ENCODE assay signal across 11 cellular contexts in the genomic region with DNA sequence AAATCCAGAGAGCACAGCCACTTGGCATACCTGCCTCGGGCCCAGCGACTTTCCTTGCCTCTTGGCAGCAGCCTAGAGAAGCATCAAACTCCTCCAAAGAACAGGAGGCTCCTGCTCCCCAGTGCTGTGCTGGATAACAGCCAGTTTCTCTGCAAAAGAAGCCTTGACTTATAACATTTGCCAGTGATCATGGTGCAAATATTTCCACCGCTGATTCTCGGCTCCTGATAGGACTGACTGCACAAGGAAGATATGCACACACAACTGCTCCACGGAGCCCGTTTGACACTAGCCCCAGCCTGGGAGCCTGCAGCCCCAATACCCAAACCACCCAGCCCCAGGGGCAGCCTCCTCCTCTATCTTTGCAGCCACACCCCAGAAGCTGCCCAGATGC. TPM values are rescaled to one million over a fixed set of nuclear protein-coding genes. Genes with fewer than 3 reads are reported as not detected.
A peak's percentile ranks its signal among the peaks of the same experiment; 100 is the strongest.
DNase-seq lines count a peak whose midpoint lies in the region; ATAC-seq, FAIRE-seq and TF ChIP-seq lines count a peak whose summit lies in the region.
"Had no signal": no experiment of that assay in that cellular context is flagged by ENCODE, and none has a peak within 500 bp of the region (broad histone marks: within the 10 kb centered on the region; RNA-seq: fewer than 3 reads in every experiment).

No MANE protein-coding gene starts in this region.

- peak overlapping the region; percentile 34 for H3K27ac Mint-ChIP-seq in activated CD8-positive, alpha-beta T cell treated with anti-CD3 and anti-CD28 coated beads, Interleukin-2, amount 10 ng/mL, durations not matched to agents 7 days and 5 days
- H3K27ac Mint-ChIP-seq in activated CD8-positive, alpha-beta T cell treated with anti-CD3 and anti-CD28 coated beads for 36 hours, result no peak overlapping the region
- H3K27ac Mint-ChIP-seq in effector memory CD8-positive, alpha-beta T cell, result peak overlapping the region; percentile 92 to 96
- H3K27ac Mint-ChIP-seq in activated T-helper 1 cell treated with anti-CD3 and anti-CD28 coated beads, Interleukin-12 subunit alpha, Interleukin-12 subunit beta, Interleukin-2, Interleukin-4 antibody, amounts not matched to agents 30 ng/mL and 10 ng/mL and 1 ng/mL, durations not matched to agents 14 hours and 24 hours and 36 hours, result no peak overlapping the region

- H3K27me3 ChIP-seq in muscle layer of duodenum (ENCODE audit: low read depth, low read length), result no peaks in the 10 kb centered on the region

- no peaks in the 10 kb centered on the region for H3K36me3 ChIP-seq in muscle layer of duodenum (ENCODE audit: control insufficient read depth in 1 of 2, insufficient read depth in 2 of 2, low read length in 2 of 2)

- TF ChIP-seq CTCF in activated CD8-positive, alpha-beta T cell treated with anti-CD3 and anti-CD28 coated beads for 36 hours (IDR thresholded peaks at IDR 0.05), result no peak

- H3K4me3 Mint-ChIP-seq in activated CD8-positive, alpha-beta T cell treated with anti-CD3 and anti-CD28 coated beads, Interleukin-2, amount 10 ng/mL, durations not matched to agents 7 days and 5 days, result no peak overlapping the region
- no peak overlapping the region for H3K4me3 Mint-ChIP-seq in activated CD8-positive, alpha-beta T cell treated with anti-CD3 and anti-CD28 coated beads for 36 hours
- no peak overlapping the region for H3K4me3 Mint-ChIP-seq in effector memory CD8-positive, alpha-beta T cell
- H3K4me3 Mint-ChIP-seq in activated T-helper 1 cell treated with anti-CD3 and anti-CD28 coated beads, Interleukin-12 subunit alpha, Interleukin-12 subunit beta, Interleukin-2, Interleukin-4 antibody, amounts not matched to agents 30 ng/mL and 10 ng/mL and 1 ng/mL, durations not matched to agents 14 hours and 24 hours and 36 hours, result no peak overlapping the region

- peak overlapping the region in 1 of 2 donors; percentile 52 for H3K4me3 ChIP-seq in muscle layer of duodenum (ENCODE audit: low read depth in 1 of 2, low read length in 2 of 2)
- H3K4me3 ChIP-seq: A549 had no signal

- H3K27me3 Mint-ChIP-seq in activated CD8-positive, alpha-beta T cell treated with anti-CD3 and anti-CD28 coated beads, Interleukin-2, amount 10 ng/mL, durations not matched to agents 7 days and 5 days (ENCODE audit: low read depth), result no peaks in the 10 kb centered on the region
- no peaks in the 10 kb centered on the region for H3K27me3 Mint-ChIP-seq in activated CD8-positive, alpha-beta T cell treated with anti-CD3 and anti-CD28 coated beads for 36 hours
- H3K27me3 Mint-ChIP-seq in effector memory CD8-positive, alpha-beta T cell, result no peaks in the 10 kb centered on the region
- no peaks in the 10 kb centered on the region for H3K27me3 Mint-ChIP-seq in activated T-helper 1 cell treated with anti-CD3 and anti-CD28 coated beads, Interleukin-12 subunit alpha, Interleukin-12 subunit beta, Interleukin-2, Interleukin-4 antibody, amounts not matched to agents 30 ng/mL and 10 ng/mL and 1 ng/mL, durations not matched to agents 14 hours and 24 hours and 36 hours (ENCODE audit: insufficient read depth)

- CTCF ChIA-PET in activated CD8-positive, alpha-beta T cell treated with anti-CD3 and anti-CD28 coated beads, Interleukin-2, amount 10 ng/mL, durations not matched to agents 7 days and 5 days (lab: Charles Lee), result no interaction called here
- CTCF ChIA-PET in activated CD8-positive, alpha-beta T cell treated with anti-CD3 and anti-CD28 coated beads for 36 hours (lab: Charles Lee), result interaction anchor here (1.1 kb wide), 1 partner anchor 47 kb away, joined by 3 read pairs; no protein-coding TSS in a partner anchor

- ATAC-seq in activated CD8-positive, alpha-beta T cell treated with anti-CD3 and anti-CD28 coated beads, Interleukin-2, amount 10 ng/mL, durations not matched to agents 7 days and 5 days, result no peak
- ATAC-seq in activated CD8-positive, alpha-beta T cell treated with anti-CD3 and anti-CD28 coated beads for 36 hours, result no peak
- ATAC-seq in effector memory CD8-positive, alpha-beta T cell (replicated peaks), result no peak
- no peak for ATAC-seq in HG02759 (IDR thresholded peaks at IDR 0.05; ENCODE audit: unreplicated experiment)
- ATAC-seq: A549 had no signal

- peaks cover 75% of the 10 kb centered on the region for H3K4me1 Mint-ChIP-seq in activated CD8-positive, alpha-beta T cell treated with anti-CD3 and anti-CD28 coated beads, Interleukin-2, amount 10 ng/mL, durations not matched to agents 7 days and 5 days (ENCODE audit: low read depth)
- H3K4me1 Mint-ChIP-seq in activated CD8-positive, alpha-beta T cell treated with anti-CD3 and anti-CD28 coated beads for 36 hours (ENCODE audit: low read depth), result peaks cover 69% of the 10 kb centered on the region
- peaks cover 58 to 59% of the 10 kb centered on the region in 2 donors for H3K4me1 Mint-ChIP-seq in effector memory CD8-positive, alpha-beta T cell (ENCODE audit: low read depth in 2 of 2)
- H3K4me1 Mint-ChIP-seq in activated T-helper 1 cell treated with anti-CD3 and anti-CD28 coated beads, Interleukin-12 subunit alpha, Interleukin-12 subunit beta, Interleukin-2, Interleukin-4 antibody, amounts not matched to agents 30 ng/mL and 10 ng/mL and 1 ng/mL, durations not matched to agents 14 hours and 24 hours and 36 hours (ENCODE audit: low read depth), result peaks cover 33% of the 10 kb centered on the region

- peak overlapping the region; percentile 87 for H3K27ac ChIP-seq in muscle layer of duodenum (ENCODE audit: low read length)

- no peak for FAIRE-seq in GM19239 (lab: Jason Lieb, UNC)
- FAIRE-seq: A549 had no signal

- no peak for DNase-seq in activated CD8-positive, alpha-beta T cell treated with anti-CD3 and anti-CD28 coated beads, Interleukin-2, amount 10 ng/mL, durations not matched to agents 7 days and 5 days
- DNase-seq in activated CD8-positive, alpha-beta T cell treated with anti-CD3 and anti-CD28 coated beads for 36 hours, result no peak
- no peak for DNase-seq in effector memory CD8-positive, alpha-beta T cell
- DNase-seq in ureter (ENCODE audit: low spot score) (peak; percentile 65), GM19239 (ENCODE audit: insufficient read length, low spot score) (no peak)
- DNase-seq in activated T-helper 1 cell treated with anti-CD3 and anti-CD28 coated beads, Interleukin-12 subunit alpha, Interleukin-12 subunit beta, Interleukin-2, Interleukin-4 antibody, amounts not matched to agents 30 ng/mL and 10 ng/mL and 1 ng/mL, durations not matched to agents 14 hours and 24 hours and 36 hours (ENCODE audit: low spot score), result no peak
- DNase-seq: amniotic stem cell, NCI-H1694 had no signal

- H3K36me3 Mint-ChIP-seq in activated CD8-positive, alpha-beta T cell treated with anti-CD3 and anti-CD28 coated beads, Interleukin-2, amount 10 ng/mL, durations not matched to agents 7 days and 5 days (ENCODE audit: low read depth), result peaks cover 13% of the 10 kb centered on the region
- no peaks in the 10 kb centered on the region for H3K36me3 Mint-ChIP-seq in activated CD8-positive, alpha-beta T cell treated with anti-CD3 and anti-CD28 coated beads for 36 hours (ENCODE audit: low read depth)
- H3K36me3 Mint-ChIP-seq in effector memory CD8-positive, alpha-beta T cell (ENCODE audit: insufficient read depth), result peaks cover 30% of the 10 kb centered on the region
- no peaks in the 10 kb centered on the region for H3K36me3 Mint-ChIP-seq in activated T-helper 1 cell treated with anti-CD3 and anti-CD28 coated beads, Interleukin-12 subunit alpha, Interleukin-12 subunit beta, Interleukin-2, Interleukin-4 antibody, amounts not matched to agents 30 ng/mL and 10 ng/mL and 1 ng/mL, durations not matched to agents 14 hours and 24 hours and 36 hours (ENCODE audit: low read depth)

- H3K4me1 ChIP-seq in muscle layer of duodenum (ENCODE audit: control insufficient read depth in 1 of 2, insufficient read depth in 2 of 2, low read length in 2 of 2), result peaks cover 46 to 88% of the 10 kb centered on the region in 2 donors
- H3K4me1 ChIP-seq: A549 had no signal

- POLR2A ChIA-PET in activated CD8-positive, alpha-beta T cell treated with anti-CD3 and anti-CD28 coated beads, Interleukin-2, amount 10 ng/mL, durations not matched to agents 7 days and 5 days (lab: Charles Lee), result no interaction called here
- POLR2A ChIA-PET in activated CD8-positive, alpha-beta T cell treated with anti-CD3 and anti-CD28 coated beads for 36 hours (lab: Charles Lee), result no interaction called here

- no peaks in the 10 kb centered on the region for H3K9me3 Mint-ChIP-seq in activated CD8-positive, alpha-beta T cell treated with anti-CD3 and anti-CD28 coated beads, Interleukin-2, amount 10 ng/mL, durations not matched to agents 7 days and 5 days (ENCODE audit: insufficient read depth)
- no peaks in the 10 kb centered on the region for H3K9me3 Mint-ChIP-seq in activated CD8-positive, alpha-beta T cell treated with anti-CD3 and anti-CD28 coated beads for 36 hours
- no peaks in the 10 kb centered on the region for H3K9me3 Mint-ChIP-seq in effector memory CD8-positive, alpha-beta T cell
- no peaks in the 10 kb centered on the region for H3K9me3 Mint-ChIP-seq in activated T-helper 1 cell treated with anti-CD3 and anti-CD28 coated beads, Interleukin-12 subunit alpha, Interleukin-12 subunit beta, Interleukin-2, Interleukin-4 antibody, amounts not matched to agents 30 ng/mL and 10 ng/mL and 1 ng/mL, durations not matched to agents 14 hours and 24 hours and 36 hours

- intact Hi-C loops in activated CD8-positive, alpha-beta T cell treated with anti-CD3 and anti-CD28 coated beads for 36 hours (cut with micrococcal nuclease), result no loop called here
- intact Hi-C loops in activated T-helper 1 cell treated with anti-CD3 and anti-CD28 coated beads, Interleukin-12 subunit alpha, Interleukin-12 subunit beta, Interleukin-2, Interleukin-4 antibody, amounts not matched to agents 30 ng/mL and 10 ng/mL and 1 ng/mL, durations not matched to agents 14 hours and 24 hours and 36 hours (cut with micrococcal nuclease), result no loop called here

- H3K9me3 ChIP-seq in muscle layer of duodenum (ENCODE audit: control insufficient read depth in 1 of 2, low read length in 2 of 2), result no peaks in the 10 kb centered on the region
- H3K9me3 ChIP-seq: A549 had no signal

RNA-seq across cellular contexts. Expression of a gene that starts 17.5 kb away (rescaled TPM):
- total RNA-seq in activated CD8-positive, alpha-beta T cell treated with anti-CD3 and anti-CD28 coated beads, Interleukin-2, amount 10 ng/mL, durations not matched to agents 7 days and 5 days, result 10 to 100 TPM; 40.9 to 42.5 TPM
- 10 to 100 TPM; 17.5 to 18.2 TPM for total RNA-seq in activated CD8-positive, alpha-beta T cell treated with anti-CD3 and anti-CD28 coated beads for 36 hours
- 33.7 TPM for total RNA-seq in ureter
- total RNA-seq in activated T-helper 1 cell treated with anti-CD3 and anti-CD28 coated beads, Interleukin-12 subunit alpha, Interleukin-12 subunit beta, Interleukin-2, Interleukin-4 antibody, amounts not matched to agents 30 ng/mL and 10 ng/mL and 1 ng/mL, durations not matched to agents 14 hours and 24 hours and 36 hours, result 11.7 and 12.7 TPM in 2 replicates

RNA-seq across cellular contexts. Expression of a gene that starts 41.5 kb away (rescaled TPM):
- not detected for total RNA-seq in activated CD8-positive, alpha-beta T cell treated with anti-CD3 and anti-CD28 coated beads, Interleukin-2, amount 10 ng/mL, durations not matched to agents 7 days and 5 days
- not detected for total RNA-seq in activated CD8-positive, alpha-beta T cell treated with anti-CD3 and anti-CD28 coated beads for 36 hours
- total RNA-seq in ureter, result not detected
- total RNA-seq in activated T-helper 1 cell treated with anti-CD3 and anti-CD28 coated beads, Interleukin-12 subunit alpha, Interleukin-12 subunit beta, Interleukin-2, Interleukin-4 antibody, amounts not matched to agents 30 ng/mL and 10 ng/mL and 1 ng/mL, durations not matched to agents 14 hours and 24 hours and 36 hours, result not detected in 2 replicates

RNA-seq across cellular contexts. Expression of a gene that starts 47.9 kb away (rescaled TPM):
- total RNA-seq in activated CD8-positive, alpha-beta T cell treated with anti-CD3 and anti-CD28 coated beads, Interleukin-2, amount 10 ng/mL, durations not matched to agents 7 days and 5 days, result 10 to 100 TPM; 43.2 to 44.0 TPM
- total RNA-seq in activated CD8-positive, alpha-beta T cell treated with anti-CD3 and anti-CD28 coated beads for 36 hours, result 10 to 100 TPM; 36.7 to 40.0 TPM
- 74.0 TPM for total RNA-seq in ureter
- total RNA-seq in activated T-helper 1 cell treated with anti-CD3 and anti-CD28 coated beads, Interleukin-12 subunit alpha, Interleukin-12 subunit beta, Interleukin-2, Interleukin-4 antibody, amounts not matched to agents 30 ng/mL and 10 ng/mL and 1 ng/mL, durations not matched to agents 14 hours and 24 hours and 36 hours, result 57.7 and 58.7 TPM in 2 replicates

Comparison
In these comparisons a context has a peak if more than half of its experiments do, and no peak if none do; other contexts are left out.
1. H3K27ac Mint-ChIP-seq: peak in activated CD8-positive, alpha-beta T cell treated with anti-CD3 and anti-CD28 coated beads, Interleukin-2, amount 10 ng/mL, durations not matched to agents 7 days and 5 days (single experiment) and effector memory CD8-positive, alpha-beta T cell (2 of 2); none in activated CD8-positive, alpha-beta T cell treated with anti-CD3 and anti-CD28 coated beads for 36 hours (single experiment) and activated T-helper 1 cell treated with anti-CD3 and anti-CD28 coated beads, Interleukin-12 subunit alpha, Interleukin-12 subunit beta, Interleukin-2, Interleukin-4 antibody, amounts not matched to agents 30 ng/mL and 10 ng/mL and 1 ng/mL, durations not matched to agents 14 hours and 24 hours and 36 hours (single experiment).